In the genomic region with DNA sequence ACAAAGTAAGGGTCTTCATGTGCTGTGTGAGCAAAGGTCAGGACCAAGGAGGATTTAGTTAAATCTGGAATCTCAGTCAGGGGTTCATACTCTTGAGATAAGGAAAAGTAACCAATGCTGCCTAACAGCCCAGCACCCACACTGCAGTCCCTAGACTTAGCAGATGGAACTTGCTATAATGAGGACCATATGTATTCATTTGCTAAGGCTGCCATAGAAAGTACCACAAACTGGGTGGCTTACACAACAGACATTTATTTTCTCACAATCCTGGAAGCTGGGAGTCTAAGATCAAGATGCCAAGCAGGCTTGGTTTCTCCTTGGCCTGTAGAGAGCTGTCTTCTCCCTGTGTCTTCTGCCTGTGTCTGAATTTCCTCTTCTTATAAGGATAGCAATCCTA, we compare ENCODE assay signal across 20 cellular contexts. TPM values are rescaled to one million over a fixed set of nuclear protein-coding genes. Genes with fewer than 3 reads are reported as not detected.
"Had no signal": no experiment of that assay in that cellular context is flagged by ENCODE, and none has a peak within 500 bp of the region (broad histone marks: within the 10 kb centered on the region; RNA-seq: fewer than 3 reads in every experiment).

No MANE protein-coding gene starts in this region.

- DNase-seq: activated T-cell treated with anti-CD3 and anti-CD28 coated beads, Interleukin-2, amount 50 U/mL, for 1 hour; amygdala; brain microvascular endothelial cell; gastrocnemius medialis; heart right ventricle; kidney; left ventricle myocardium inferior; mesenchymal stem cell; occipital lobe; stimulated activated CD4-positive, alpha-beta T cell treated with anti-CD3 and anti-CD28 coated beads, Interleukin-2, amount 100 ng/mL, for 24 hours; stimulated activated naive CD4-positive, alpha-beta T cell; substantia nigra had no signal

- ATAC-seq: gastrocnemius medialis, heart right ventricle, sciatic nerve had no signal

- H3K9me3 Mint-ChIP-seq: activated naive CD4-positive, alpha-beta T cell treated with anti-CD3 and anti-CD28 coated beads, Interleukin-2, amount 50 U/mL, for 24 hours; type B pancreatic cell had no signal

- H3K27ac Mint-ChIP-seq: activated naive CD4-positive, alpha-beta T cell treated with anti-CD3 and anti-CD28 coated beads, Interleukin-2, amount 50 U/mL, for 24 hours; dendritic cell treated with granulocyte-macrophage colony-stimulating factor and Interleukin-4, amounts not matched to agents 40 ng/mL and 50 ng/mL, for 4 days; nephron; type B pancreatic cell had no signal

- H3K4me3 Mint-ChIP-seq: activated naive CD4-positive, alpha-beta T cell treated with anti-CD3 and anti-CD28 coated beads, Interleukin-2, amount 50 U/mL, for 24 hours; dendritic cell treated with granulocyte-macrophage colony-stimulating factor and Interleukin-4, amounts not matched to agents 40 ng/mL and 50 ng/mL, for 4 days; nephron; type B pancreatic cell had no signal

- H3K4me1 Mint-ChIP-seq: nephron had no signal

- H3K4me1 ChIP-seq: gastrocnemius medialis, left ventricle myocardium inferior had no signal

- H3K27ac ChIP-seq: brain microvascular endothelial cell, gastrocnemius medialis, heart right ventricle, left ventricle myocardium inferior had no signal

- H3K36me3 Mint-ChIP-seq: activated naive CD4-positive, alpha-beta T cell treated with anti-CD3 and anti-CD28 coated beads, Interleukin-2, amount 50 U/mL, for 24 hours; type B pancreatic cell had no signal

- H3K36me3 ChIP-seq: brain microvascular endothelial cell, gastrocnemius medialis, heart right ventricle, left ventricle myocardium inferior had no signal

- H3K27me3 ChIP-seq: brain microvascular endothelial cell, heart right ventricle had no signal

- H3K4me3 ChIP-seq: gastrocnemius medialis, heart right ventricle, left ventricle myocardium inferior had no signal

- H3K9me3 ChIP-seq: gastrocnemius medialis, left ventricle myocardium inferior had no signal

RNA-seq across cellular contexts. Expression of gene ZP2, which starts 20.8 kb away (rescaled TPM):
- total RNA-seq: epithelial cell of proximal tubule; gastrocnemius medialis; heart right ventricle; kidney; left ventricle myocardium inferior; occipital lobe; pulmonary artery endothelial cell; sciatic nerve; T-helper 2 cell treated with Interferon-gamma antibody and Interleukin-4, amounts not matched to agents 100 ng/mL and 5 ng/mL, for 36 hours had no signal
- polyA plus RNA-seq: heart right ventricle had no signal

RNA-seq across cellular contexts. Expression of gene DNAH3, which starts 40.0 kb away (rescaled TPM):
- total RNA-seq: epithelial cell of proximal tubule, pulmonary artery endothelial cell had no signal

RNA-seq across cellular contexts. Expression of gene ANKS4B, which starts 42.9 kb away (rescaled TPM):
- total RNA-seq: epithelial cell of proximal tubule; heart right ventricle; left ventricle myocardium inferior; occipital lobe; pulmonary artery endothelial cell; sciatic nerve; T-helper 2 cell treated with Interferon-gamma antibody and Interleukin-4, amounts not matched to agents 100 ng/mL and 5 ng/mL, for 36 hours had no signal
- polyA plus RNA-seq: heart right ventricle had no signal
